In the genomic region with DNA sequence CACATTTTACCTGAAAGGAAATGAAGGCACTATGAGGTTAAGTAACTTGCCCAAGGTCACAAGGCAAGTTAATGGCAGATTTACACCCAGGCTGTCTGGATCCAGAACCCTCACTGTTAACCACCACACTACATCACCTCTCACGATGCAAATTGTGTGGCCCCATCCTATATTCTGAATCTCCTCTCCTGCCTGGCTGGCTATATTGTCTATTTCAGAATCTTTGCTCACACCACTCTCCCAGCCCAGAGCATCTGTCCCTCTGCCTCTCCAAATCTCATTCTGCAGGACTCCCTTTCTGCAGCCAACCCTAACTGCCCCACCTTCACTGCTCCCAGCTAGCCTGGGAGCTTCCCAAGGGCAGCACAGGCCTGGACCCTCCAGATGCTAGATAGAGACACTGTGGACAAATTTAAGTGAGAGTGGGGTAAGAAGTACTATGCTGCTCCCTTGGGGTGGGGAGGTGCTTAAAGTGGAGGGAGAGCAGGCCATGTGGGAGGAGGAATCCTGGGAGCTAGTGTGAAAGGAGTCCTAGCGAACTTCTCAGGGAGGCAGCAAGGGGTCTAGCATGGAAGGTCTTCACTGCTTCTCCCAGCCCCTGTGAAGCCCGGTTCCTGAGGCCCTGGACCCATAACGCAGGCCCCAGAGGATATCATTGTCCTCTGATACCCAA, we compare ENCODE assay signal across 8 cellular contexts. TPM values are rescaled to one million over a fixed set of nuclear protein-coding genes. Genes with fewer than 3 reads are reported as not detected.
DNase-seq lines count a peak whose midpoint lies in the region; ATAC-seq and TF ChIP-seq lines count a peak whose summit lies in the region.

No MANE protein-coding gene starts in this region.

- H3K4me3 ChIP-seq in AG10803 (ENCODE audit: low read length) (peak overlapping the region; percentile 94), skeletal muscle satellite cell (ENCODE audit: low read length) (peak overlapping the region; percentile 92)

- ATAC-seq in HG03159 (IDR thresholded peaks at IDR 0.05; ENCODE audit: unreplicated experiment) (peak; percentile 1), left ventricle myocardium superior (peak; percentile 11), HG03378 (IDR thresholded peaks at IDR 0.05; ENCODE audit: unreplicated experiment) (no peak), HG03280 (IDR thresholded peaks at IDR 0.05; ENCODE audit: unreplicated experiment) (no peak)
- ATAC-seq in activated CD8-positive, alpha-beta T cell treated with anti-CD3 and anti-CD28 coated beads, Interleukin-2, amount 10 ng/mL, durations not matched to agents 7 days and 5 days, result no peak

- no peaks in the 10 kb centered on the region for H3K36me3 ChIP-seq in skeletal muscle satellite cell (ENCODE audit: insufficient read depth, low read length)

- peak overlapping the region; percentile 99 for H3K4me2 ChIP-seq in skeletal muscle satellite cell (ENCODE audit: low read length)

- H3K27ac Mint-ChIP-seq in activated CD8-positive, alpha-beta T cell treated with anti-CD3 and anti-CD28 coated beads, Interleukin-2, amount 10 ng/mL, durations not matched to agents 7 days and 5 days, result peak overlapping the region; percentile 94

- H3K27me3 Mint-ChIP-seq in activated CD8-positive, alpha-beta T cell treated with anti-CD3 and anti-CD28 coated beads, Interleukin-2, amount 10 ng/mL, durations not matched to agents 7 days and 5 days (ENCODE audit: low read depth), result no peaks in the 10 kb centered on the region

- peak overlapping the region; percentile 97 for H3K9ac ChIP-seq in skeletal muscle satellite cell (ENCODE audit: low read depth, low read length)

- TF ChIP-seq CTCF in AG10803 (conservative IDR thresholded peaks at IDR 0.05; ENCODE audit: low read length), result no peak

- no peaks in the 10 kb centered on the region for H3K27me3 ChIP-seq in skeletal muscle satellite cell (ENCODE audit: control insufficient read depth, insufficient read depth, low read length)

- CTCF ChIA-PET in activated CD8-positive, alpha-beta T cell treated with anti-CD3 and anti-CD28 coated beads, Interleukin-2, amount 10 ng/mL, durations not matched to agents 7 days and 5 days (lab: Charles Lee), result interaction anchor here (1.0 to 5.5 kb wide), 8 partner anchors 10 to 262 kb away, joined by 3 to 36 read pairs (median 5); partner anchors contain the start of gene FBXL15

- peaks cover 8% of the 10 kb centered on the region for H3K36me3 Mint-ChIP-seq in activated CD8-positive, alpha-beta T cell treated with anti-CD3 and anti-CD28 coated beads, Interleukin-2, amount 10 ng/mL, durations not matched to agents 7 days and 5 days (ENCODE audit: low read depth)

- H3K9me3 ChIP-seq in skeletal muscle satellite cell (replicated peaks; ENCODE audit: low read length), result no peaks in the 10 kb centered on the region

- intact Hi-C loops in left ventricle myocardium superior (cut with micrococcal nuclease), result no loop called here

- H3K9me3 Mint-ChIP-seq in activated CD8-positive, alpha-beta T cell treated with anti-CD3 and anti-CD28 coated beads, Interleukin-2, amount 10 ng/mL, durations not matched to agents 7 days and 5 days (ENCODE audit: insufficient read depth), result no peaks in the 10 kb centered on the region

- POLR2A ChIA-PET in activated CD8-positive, alpha-beta T cell treated with anti-CD3 and anti-CD28 coated beads, Interleukin-2, amount 10 ng/mL, durations not matched to agents 7 days and 5 days (lab: Charles Lee), result interaction anchor here (1.1 to 7.1 kb wide), 5 partner anchors 10 to 72 kb away, joined by 3 to 81 read pairs (median 12); partner anchors contain the start of genes C10orf95, FBXL15, NFKB2 and SUFU

- peaks cover 26% of the 10 kb centered on the region for H3K4me1 ChIP-seq in skeletal muscle satellite cell (ENCODE audit: control insufficient read depth, insufficient read depth, low read length)

- DNase-seq in AG10803 (ENCODE audit: low read depth) (peak; percentile 53), left ventricle myocardium superior (no peak), iPS-NIHi7 (ENCODE audit: extremely low spot score) (no peak)
- no peak for DNase-seq in activated CD8-positive, alpha-beta T cell treated with anti-CD3 and anti-CD28 coated beads, Interleukin-2, amount 10 ng/mL, durations not matched to agents 7 days and 5 days

- peaks cover 43% of the 10 kb centered on the region for H3K4me1 Mint-ChIP-seq in activated CD8-positive, alpha-beta T cell treated with anti-CD3 and anti-CD28 coated beads, Interleukin-2, amount 10 ng/mL, durations not matched to agents 7 days and 5 days (ENCODE audit: low read depth)

- H3K4me3 Mint-ChIP-seq in activated CD8-positive, alpha-beta T cell treated with anti-CD3 and anti-CD28 coated beads, Interleukin-2, amount 10 ng/mL, durations not matched to agents 7 days and 5 days, result peak overlapping the region; percentile 95

RNA-seq across cellular contexts. Expression of gene CUEDC2, which starts 0.8 kb away (rescaled TPM):
- total RNA-seq in activated CD8-positive, alpha-beta T cell treated with anti-CD3 and anti-CD28 coated beads, Interleukin-2, amount 10 ng/mL, durations not matched to agents 7 days and 5 days, result 10 to 100 TPM; 71.7 to 77.6 TPM
- 78.3 TPM for total RNA-seq in left ventricle myocardium superior
- 37.3 and 43.2 TPM in 2 replicates for total RNA-seq in skeletal muscle satellite cell (2012; rRNA removed)

RNA-seq across cellular contexts. Expression of gene FBXL15, which starts 11.0 kb away (rescaled TPM):
- total RNA-seq in activated CD8-positive, alpha-beta T cell treated with anti-CD3 and anti-CD28 coated beads, Interleukin-2, amount 10 ng/mL, durations not matched to agents 7 days and 5 days, result 10 to 100 TPM; 12.7 to 13.8 TPM
- total RNA-seq in left ventricle myocardium superior, result 9.1 TPM
- 9.2 and 11.9 TPM in 2 replicates for total RNA-seq in skeletal muscle satellite cell (2012; rRNA removed)

RNA-seq across cellular contexts. Expression of gene PSD, which starts 13.0 kb away (rescaled TPM):
- 1 to 10 TPM in 1 of 2 experiments, under 1 TPM in 1; 0.92 to 1.6 TPM for total RNA-seq in activated CD8-positive, alpha-beta T cell treated with anti-CD3 and anti-CD28 coated beads, Interleukin-2, amount 10 ng/mL, durations not matched to agents 7 days and 5 days
- total RNA-seq in left ventricle myocardium superior, result 0.50 TPM
- 0.87 and 5.8 TPM in 2 replicates for total RNA-seq in skeletal muscle satellite cell (2012; rRNA removed)

RNA-seq across cellular contexts. Expression of gene C10orf95, which starts 19.8 kb away (rescaled TPM):
- under 1 TPM in 1 of 2 experiments, not detected in 1; 0.32 TPM for total RNA-seq in activated CD8-positive, alpha-beta T cell treated with anti-CD3 and anti-CD28 coated beads, Interleukin-2, amount 10 ng/mL, durations not matched to agents 7 days and 5 days
- total RNA-seq in left ventricle myocardium superior, result not detected
- not detected in 2 replicates for total RNA-seq in skeletal muscle satellite cell (2012; rRNA removed)

RNA-seq across cellular contexts. Expression of gene NFKB2, which starts 36.1 kb away (rescaled TPM):
- total RNA-seq in activated CD8-positive, alpha-beta T cell treated with anti-CD3 and anti-CD28 coated beads, Interleukin-2, amount 10 ng/mL, durations not matched to agents 7 days and 5 days, result 10 to 100 TPM; 52.7 to 56.6 TPM
- total RNA-seq in left ventricle myocardium superior, result 11.3 TPM
- 26.6 and 27.1 TPM in 2 replicates for total RNA-seq in skeletal muscle satellite cell (2012; rRNA removed)

Comparison
In these comparisons a context has a peak if more than half of its experiments do, and no peak if none do; other contexts are left out.
1. ATAC-seq: peak in HG03159 (single experiment) and left ventricle myocardium superior (single experiment); none in activated CD8-positive, alpha-beta T cell treated with anti-CD3 and anti-CD28 coated beads, Interleukin-2, amount 10 ng/mL, durations not matched to agents 7 days and 5 days (single experiment), HG03378 (single experiment) and HG03280 (single experiment).